11 cellular contexts compared by ENCODE assay signal in the genomic region with DNA sequence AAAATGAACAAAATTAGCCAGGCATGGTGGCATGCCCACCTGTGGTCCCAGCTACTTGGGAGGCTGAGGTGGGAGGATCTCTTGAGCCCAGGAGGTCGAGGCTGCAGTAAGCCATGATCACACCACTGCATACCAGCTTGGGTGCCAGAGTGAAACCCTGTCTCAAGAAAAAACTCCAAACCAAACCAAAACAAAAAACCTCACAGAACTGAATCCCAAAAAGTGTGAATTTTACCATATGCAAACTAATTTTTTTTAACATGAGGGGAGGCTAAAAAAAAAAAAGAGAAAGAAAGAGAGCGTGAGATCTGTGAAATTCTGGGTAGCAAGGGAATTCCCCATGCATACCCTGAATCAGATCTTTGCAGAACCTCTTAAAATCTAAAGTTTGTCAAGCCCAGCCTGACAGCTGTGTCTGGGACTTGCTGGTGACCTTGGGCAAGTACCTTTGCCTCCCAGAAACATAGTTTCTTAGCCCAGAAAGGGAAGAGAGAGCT. TPM values are rescaled to one million over a fixed set of nuclear protein-coding genes. Genes with fewer than 3 reads are reported as not detected.
A peak's percentile ranks its signal among the peaks of the same experiment; 100 is the strongest.
DNase-seq lines count a peak whose midpoint lies in the region; ATAC-seq lines count a peak whose summit lies in the region.
"Had no signal": no experiment of that assay in that cellular context is flagged by ENCODE, and none has a peak within 500 bp of the region (broad histone marks: within the 10 kb centered on the region; RNA-seq: fewer than 3 reads in every experiment).

No MANE protein-coding gene starts in this region.

- H3K9me3 Mint-ChIP-seq in activated CD4-positive, alpha-beta T cell treated with anti-CD3 and anti-CD28 coated beads, Interleukin-2, amount 10 ng/mL, durations not matched to agents 7 days and 5 days = no peaks in the 10 kb centered on the region
- H3K9me3 Mint-ChIP-seq in activated naive CD8-positive, alpha-beta T cell treated with anti-CD3 and anti-CD28 coated beads, Interleukin-2, amount 50 U/mL, for 24 hours = no peaks in the 10 kb centered on the region
- H3K9me3 Mint-ChIP-seq in naive thymus-derived CD8-positive, alpha-beta T cell = peaks cover 0 to 4% (median 0%) of the 10 kb centered on the region in 9 donors
- H3K9me3 Mint-ChIP-seq: type B pancreatic cell had no signal

- peaks cover 4% of the 10 kb centered on the region for H3K4me1 Mint-ChIP-seq in activated CD4-positive, alpha-beta T cell treated with anti-CD3 and anti-CD28 coated beads, Interleukin-2, amount 10 ng/mL, durations not matched to agents 7 days and 5 days
- H3K4me1 Mint-ChIP-seq in activated naive CD8-positive, alpha-beta T cell treated with anti-CD3 and anti-CD28 coated beads, Interleukin-2, amount 50 U/mL, for 24 hours = peaks cover 16% of the 10 kb centered on the region
- H3K4me1 Mint-ChIP-seq in naive thymus-derived CD8-positive, alpha-beta T cell = peaks cover 0 to 1% (median 0%) of the 10 kb centered on the region in 4 donors

- DNase-seq in activated CD4-positive, alpha-beta T cell treated with anti-CD3 and anti-CD28 coated beads, Interleukin-2, amount 50 U/mL, for 48 hours = peak; percentile 20 to 45
- no peak for DNase-seq in activated CD4-positive, alpha-beta T cell treated with anti-CD3 and anti-CD28 coated beads, Interleukin-2, amount 10 ng/mL, durations not matched to agents 7 days and 5 days
- DNase-seq in activated naive CD8-positive, alpha-beta T cell treated with anti-CD3 and anti-CD28 coated beads, Interleukin-2, amount 50 U/mL, for 24 hours = no peak
- DNase-seq in kidney tubule cell (ENCODE audit: low spot score) = no peak
- DNase-seq in NCI-H146 treated with DMSO at 0.1 percent for 48 hours (lab: John Stamatoyannopoulos, UW; ENCODE audit: unreplicated experiment) = no peak
- no peak for DNase-seq in naive thymus-derived CD8-positive, alpha-beta T cell

- CTCF ChIA-PET in activated CD4-positive, alpha-beta T cell treated with anti-CD3 and anti-CD28 coated beads, Interleukin-2, amount 10 ng/mL, durations not matched to agents 7 days and 5 days (lab: Charles Lee) = interaction anchor here (0.7 kb wide), 1 partner anchor 652 kb away, joined by 3 read pairs; no protein-coding TSS in a partner anchor

- no peak overlapping the region for H3K27ac Mint-ChIP-seq in activated CD4-positive, alpha-beta T cell treated with anti-CD3 and anti-CD28 coated beads, Interleukin-2, amount 10 ng/mL, durations not matched to agents 7 days and 5 days
- no peak overlapping the region for H3K27ac Mint-ChIP-seq in activated naive CD8-positive, alpha-beta T cell treated with anti-CD3 and anti-CD28 coated beads, Interleukin-2, amount 50 U/mL, for 24 hours
- no peak overlapping the region for H3K27ac Mint-ChIP-seq in naive thymus-derived CD8-positive, alpha-beta T cell
- H3K27ac Mint-ChIP-seq: type B pancreatic cell had no signal

- ATAC-seq in GM19463 (IDR thresholded peaks at IDR 0.05; ENCODE audit: unreplicated experiment) = peak; percentile 74
- peak; percentile 44 for ATAC-seq in HG02981 (IDR thresholded peaks at IDR 0.05; ENCODE audit: unreplicated experiment)
- ATAC-seq in activated naive CD8-positive, alpha-beta T cell treated with anti-CD3 and anti-CD28 coated beads, Interleukin-2, amount 50 U/mL, for 24 hours = peak; percentile 87
- no peak for ATAC-seq in naive thymus-derived CD8-positive, alpha-beta T cell
- ATAC-seq: A549 had no signal

- POLR2A ChIA-PET in activated CD4-positive, alpha-beta T cell treated with anti-CD3 and anti-CD28 coated beads, Interleukin-2, amount 10 ng/mL, durations not matched to agents 7 days and 5 days (lab: Charles Lee) = interaction anchor here (0.6 kb wide), 1 partner anchor 59 kb away, joined by 5 read pairs; no protein-coding TSS in a partner anchor
- POLR2A ChIA-PET in naive thymus-derived CD8-positive, alpha-beta T cell (lab: Charles Lee) = no interaction called here

- no peak overlapping the region for H3K4me3 Mint-ChIP-seq in activated CD4-positive, alpha-beta T cell treated with anti-CD3 and anti-CD28 coated beads, Interleukin-2, amount 10 ng/mL, durations not matched to agents 7 days and 5 days
- H3K4me3 Mint-ChIP-seq in activated naive CD8-positive, alpha-beta T cell treated with anti-CD3 and anti-CD28 coated beads, Interleukin-2, amount 50 U/mL, for 24 hours = no peak overlapping the region
- H3K4me3 Mint-ChIP-seq in naive thymus-derived CD8-positive, alpha-beta T cell = no peak overlapping the region
- H3K4me3 Mint-ChIP-seq: type B pancreatic cell had no signal

- H3K36me3 Mint-ChIP-seq in activated CD4-positive, alpha-beta T cell treated with anti-CD3 and anti-CD28 coated beads, Interleukin-2, amount 10 ng/mL, durations not matched to agents 7 days and 5 days (ENCODE audit: low read depth) = peaks cover 2% of the 10 kb centered on the region
- no peaks in the 10 kb centered on the region for H3K36me3 Mint-ChIP-seq in activated naive CD8-positive, alpha-beta T cell treated with anti-CD3 and anti-CD28 coated beads, Interleukin-2, amount 50 U/mL, for 24 hours (ENCODE audit: low read depth)
- H3K36me3 Mint-ChIP-seq in naive thymus-derived CD8-positive, alpha-beta T cell = no peaks in the 10 kb centered on the region
- H3K36me3 Mint-ChIP-seq: type B pancreatic cell had no signal

- H3K27me3 Mint-ChIP-seq in activated CD4-positive, alpha-beta T cell treated with anti-CD3 and anti-CD28 coated beads, Interleukin-2, amount 10 ng/mL, durations not matched to agents 7 days and 5 days = no peaks in the 10 kb centered on the region
- H3K27me3 Mint-ChIP-seq in activated naive CD8-positive, alpha-beta T cell treated with anti-CD3 and anti-CD28 coated beads, Interleukin-2, amount 50 U/mL, for 24 hours = no peaks in the 10 kb centered on the region
- no peaks in the 10 kb centered on the region for H3K27me3 Mint-ChIP-seq in naive thymus-derived CD8-positive, alpha-beta T cell
- H3K27me3 Mint-ChIP-seq: type B pancreatic cell had no signal

RNA-seq across cellular contexts. Expression of a gene that starts 17.1 kb away (rescaled TPM):
- total RNA-seq in activated CD4-positive, alpha-beta T cell treated with anti-CD3 and anti-CD28 coated beads, Interleukin-2, amount 10 ng/mL, durations not matched to agents 7 days and 5 days = under 1 TPM; 0.06 to 0.69 TPM
- not detected for total RNA-seq in naive thymus-derived CD8-positive, alpha-beta T cell
- 1 to 10 TPM in 1 of 3 donors, not detected in 2; 1.4 TPM for polyA plus RNA-seq in naive thymus-derived CD8-positive, alpha-beta T cell
- total RNA-seq: posterior vena cava had no signal

Comparison
In these comparisons a context has a peak if more than half of its experiments do, and no peak if none do; other contexts are left out.
1. DNase-seq: peak in activated CD4-positive, alpha-beta T cell treated with anti-CD3 and anti-CD28 coated beads, Interleukin-2, amount 50 U/mL, for 48 hours (2 of 2); none in activated CD4-positive, alpha-beta T cell treated with anti-CD3 and anti-CD28 coated beads, Interleukin-2, amount 10 ng/mL, durations not matched to agents 7 days and 5 days (single experiment), activated naive CD8-positive, alpha-beta T cell treated with anti-CD3 and anti-CD28 coated beads, Interleukin-2, amount 50 U/mL, for 24 hours (single experiment), kidney tubule cell (single experiment), NCI-H146 treated with DMSO at 0.1 percent for 48 hours (single experiment) and naive thymus-derived CD8-positive, alpha-beta T cell (0 of 10).
2. ATAC-seq: peak in GM19463 (single experiment), HG02981 (single experiment) and activated naive CD8-positive, alpha-beta T cell treated with anti-CD3 and anti-CD28 coated beads, Interleukin-2, amount 50 U/mL, for 24 hours (single experiment); none in naive thymus-derived CD8-positive, alpha-beta T cell (0 of 2).